ENCODE assay signal across 15 cellular contexts in the genomic region with DNA sequence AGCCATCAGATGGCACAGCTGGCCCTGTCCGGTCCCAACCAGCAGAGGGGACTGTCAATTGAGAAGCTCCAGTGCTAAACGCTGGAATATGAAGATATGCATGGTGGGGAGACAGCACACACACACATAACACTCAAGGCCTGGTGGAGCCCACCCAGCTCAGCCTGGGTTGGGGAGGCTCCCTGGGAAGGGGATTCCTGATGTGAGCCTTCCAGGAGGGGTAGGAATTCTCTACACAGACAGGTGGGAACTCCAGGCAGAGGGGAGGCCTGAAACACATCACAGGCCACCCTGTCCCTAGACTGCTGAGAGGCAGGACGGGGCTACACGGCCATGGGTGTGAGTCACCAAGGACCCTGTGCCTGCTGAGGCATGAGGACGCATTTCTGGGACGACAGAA. TPM values are rescaled to one million over a fixed set of nuclear protein-coding genes. Genes with fewer than 3 reads are reported as not detected.
DNase-seq lines count a peak whose midpoint lies in the region; ATAC-seq and TF ChIP-seq lines count a peak whose summit lies in the region.
"Had no signal": no experiment of that assay in that cellular context is flagged by ENCODE, and none has a peak within 500 bp of the region (broad histone marks: within the 10 kb centered on the region; RNA-seq: fewer than 3 reads in every experiment).

No MANE protein-coding gene starts in this region.

- H3K27me3 ChIP-seq in H9 (ENCODE audit: insufficient read depth, low read length), result no peaks in the 10 kb centered on the region
- no peaks in the 10 kb centered on the region for H3K27me3 ChIP-seq in WERI-Rb-1 (ENCODE audit: insufficient read depth, low read depth, severe bottlenecking)
- H3K27me3 ChIP-seq: BLaER1 had no signal

- H3K14ac ChIP-seq in H9 (ENCODE audit: insufficient read depth, low read length), result peak overlapping the region; percentile 75; the same call in 1 of the 2 replicates

- no peaks in the 10 kb centered on the region for H3K4me1 ChIP-seq in H9 (ENCODE audit: insufficient read depth, low read length)
- H3K4me1 ChIP-seq: BLaER1, Caco-2 had no signal

- no peaks in the 10 kb centered on the region for H3K79me2 ChIP-seq in H9 (ENCODE audit: insufficient read depth, low read length)

- H3K27me3 Mint-ChIP-seq in activated CD8-positive, alpha-beta memory T cell treated with anti-CD3 and anti-CD28 coated beads, Interleukin-2, amount 10 ng/mL, durations not matched to agents 7 days and 5 days, result peaks cover 5% of the 10 kb centered on the region
- H3K27me3 Mint-ChIP-seq in H9 (ENCODE audit: low read depth), result peaks cover 15% of the 10 kb centered on the region
- H3K27me3 Mint-ChIP-seq in central memory CD8-positive, alpha-beta T cell, result no peaks in the 10 kb centered on the region
- H3K27me3 Mint-ChIP-seq in osteocyte (ENCODE audit: unreplicated experiment), result peaks cover 71% of the 10 kb centered on the region

- H3K9ac ChIP-seq in H9 (ENCODE audit: extremely low read depth, insufficient read length, low read length), result no peak overlapping the region
- H3K9ac ChIP-seq: BLaER1 had no signal

- TF ChIP-seq CTCF in H9 (conservative IDR thresholded peaks at IDR 0.05), result no peak
- TF ChIP-seq CTCF in osteocyte (IDR thresholded peaks at IDR 0.05), result no peak
- no peak for TF ChIP-seq CTCF in WERI-Rb-1 (IDR thresholded peaks at IDR 0.05; ENCODE audit: low read depth, low read length)
- TF ChIP-seq CTCF in omental fat pad (IDR thresholded peaks at IDR 0.05), result no peak

- H3K4me3 ChIP-seq in WERI-Rb-1 (ENCODE audit: low read depth, low read length), result no peak overlapping the region
- H3K4me3 ChIP-seq: BLaER1 had no signal

- no peak overlapping the region for H2AK5ac ChIP-seq in H9 (ENCODE audit: insufficient read length, low read length)

- WGBS in H9 (ENCODE audit: extremely low coverage, insufficient read length, low lambda C conversion rate), result no CpG with 5 or more reads among the region's 6 CpGs

- ATAC-seq in activated CD8-positive, alpha-beta memory T cell treated with anti-CD3 and anti-CD28 coated beads, Interleukin-2, amount 10 ng/mL, durations not matched to agents 7 days and 5 days, result no peak
- no peak for ATAC-seq in central memory CD8-positive, alpha-beta T cell (replicated peaks; ENCODE audit: extremely low read depth, poor library complexity, severe bottlenecking)
- no peak for ATAC-seq in omental fat pad (ENCODE audit: low FRiP score)

- no peak overlapping the region for H3K23ac ChIP-seq in H9 (ENCODE audit: insufficient read length, low read depth, low read length)

- H2BK20ac ChIP-seq in H9 (ENCODE audit: low read depth, low read length, poor library complexity, severe bottlenecking), result no peak overlapping the region

- no peaks in the 10 kb centered on the region for H3K4me1 Mint-ChIP-seq in activated CD8-positive, alpha-beta memory T cell treated with anti-CD3 and anti-CD28 coated beads, Interleukin-2, amount 10 ng/mL, durations not matched to agents 7 days and 5 days
- no peaks in the 10 kb centered on the region for H3K4me1 Mint-ChIP-seq in H9
- no peaks in the 10 kb centered on the region for H3K4me1 Mint-ChIP-seq in central memory CD8-positive, alpha-beta T cell
- H3K4me1 Mint-ChIP-seq in osteocyte (ENCODE audit: unreplicated experiment), result no peaks in the 10 kb centered on the region

- no peak overlapping the region for H3K56ac ChIP-seq in H9 (ENCODE audit: insufficient read length, low read depth, low read length)

- H4K5ac ChIP-seq in H9 (ENCODE audit: insufficient read length, low read depth, low read length), result no peak overlapping the region

- no peaks in the 10 kb centered on the region for H3K36me3 Mint-ChIP-seq in activated CD8-positive, alpha-beta memory T cell treated with anti-CD3 and anti-CD28 coated beads, Interleukin-2, amount 10 ng/mL, durations not matched to agents 7 days and 5 days
- H3K36me3 Mint-ChIP-seq in H9 (ENCODE audit: insufficient read depth in 1 of 3, low read depth in 3 of 3) (no peaks in the 10 kb centered on the region), osteocyte (ENCODE audit: unreplicated experiment) (no peaks in the 10 kb centered on the region)
- no peaks in the 10 kb centered on the region for H3K36me3 Mint-ChIP-seq in central memory CD8-positive, alpha-beta T cell (ENCODE audit: insufficient read depth)
- H3K36me3 Mint-ChIP-seq: CD8-positive, alpha-beta memory T cell had no signal

- CTCF ChIA-PET in activated CD8-positive, alpha-beta memory T cell treated with anti-CD3 and anti-CD28 coated beads, Interleukin-2, amount 10 ng/mL, durations not matched to agents 7 days and 5 days (lab: Charles Lee), result no interaction called here

- no peaks in the 10 kb centered on the region for H3K36me3 ChIP-seq in WERI-Rb-1
- H3K36me3 ChIP-seq: BLaER1 had no signal

- H3K9me3 Mint-ChIP-seq in activated CD8-positive, alpha-beta memory T cell treated with anti-CD3 and anti-CD28 coated beads, Interleukin-2, amount 10 ng/mL, durations not matched to agents 7 days and 5 days (ENCODE audit: low read depth), result no peaks in the 10 kb centered on the region
- H3K9me3 Mint-ChIP-seq in H9, result peaks cover 0 to 5% of the 10 kb centered on the region in 2 experiments; a peak in 1 of 5 replicates
- no peaks in the 10 kb centered on the region for H3K9me3 Mint-ChIP-seq in central memory CD8-positive, alpha-beta T cell
- no peaks in the 10 kb centered on the region for H3K9me3 Mint-ChIP-seq in osteocyte (ENCODE audit: unreplicated experiment)
- H3K9me3 Mint-ChIP-seq: CD8-positive, alpha-beta memory T cell had no signal

- no peak overlapping the region for H2AFZ ChIP-seq in H9 (ENCODE audit: low read length)

- H4K8ac ChIP-seq in H9 (replicated peaks; ENCODE audit: insufficient read length, low read depth, low read length), result no peak overlapping the region

- peak overlapping the region; percentile 27 for H3K18ac ChIP-seq in H9 (ENCODE audit: insufficient read length, low read depth, low read length)

- no peak overlapping the region for H3T11ph ChIP-seq in H9 (ENCODE audit: low read length)

- H3K27ac ChIP-seq in H9 (ENCODE audit: insufficient read length, low read depth, low read length), result no peak overlapping the region
- H3K27ac ChIP-seq in WERI-Rb-1, result no peak overlapping the region
- H3K27ac ChIP-seq: BLaER1 had no signal

- H3K4ac ChIP-seq in H9 (ENCODE audit: low read depth, low read length), result no peak overlapping the region

- no peak overlapping the region for H2BK12ac ChIP-seq in H9 (ENCODE audit: insufficient read length, low read depth, low read length)

- peaks cover 3% of the 10 kb centered on the region for H3K23me2 ChIP-seq in H9 (ENCODE audit: insufficient read length, low read depth, low read length, poor library complexity, severe bottlenecking)

- H2BK120ac ChIP-seq in H9 (ENCODE audit: low read depth, low read length, poor library complexity, severe bottlenecking), result no peak overlapping the region

- H2BK5ac ChIP-seq in H9 (ENCODE audit: insufficient read length, low read length), result no peak overlapping the region

- H4K91ac ChIP-seq in H9 (ENCODE audit: insufficient read length, low read depth, low read length), result no peak overlapping the region

- DNase-seq in activated CD8-positive, alpha-beta memory T cell treated with anti-CD3 and anti-CD28 coated beads, Interleukin-2, amount 10 ng/mL, durations not matched to agents 7 days and 5 days, result peak; percentile 29
- DNase-seq in activated CD8-positive, alpha-beta memory T cell treated with anti-CD3 and anti-CD28 coated beads, Interleukin-2, amount 50 U/mL, for 4 hours, result no peak
- DNase-seq in H9 (no peak), osteocyte (ENCODE audit: extremely low spot score, unreplicated experiment) (peak; percentile 63), kidney glomerular epithelial cell (lab: John Stamatoyannopoulos, UW) (no peak), WERI-Rb-1 (no peak), omental fat pad (ENCODE audit: low spot score) (no peak)
- DNase-seq in central memory CD8-positive, alpha-beta T cell (ENCODE audit: low spot score in 2 of 2), result no peak
- DNase-seq: 8988T; AML-193; CD8-positive, alpha-beta memory T cell; DND-41; GDM1 had no signal

- no peak overlapping the region for H3K4me3 Mint-ChIP-seq in activated CD8-positive, alpha-beta memory T cell treated with anti-CD3 and anti-CD28 coated beads, Interleukin-2, amount 10 ng/mL, durations not matched to agents 7 days and 5 days
- H3K4me3 Mint-ChIP-seq in H9, result no peak overlapping the region
- H3K4me3 Mint-ChIP-seq in central memory CD8-positive, alpha-beta T cell, result no peak overlapping the region
- H3K4me3 Mint-ChIP-seq in osteocyte (ENCODE audit: unreplicated experiment), result no peak overlapping the region
- H3K4me3 Mint-ChIP-seq: CD8-positive, alpha-beta memory T cell had no signal

- H3K4me2 ChIP-seq in H9 (ENCODE audit: insufficient read depth, insufficient read length, low read length), result no peak overlapping the region
- H3K4me2 ChIP-seq: BLaER1 had no signal

- H3K79me1 ChIP-seq in H9 (ENCODE audit: insufficient read depth, low read depth, low read length, poor library complexity, severe bottlenecking), result no peaks in the 10 kb centered on the region

- H2BK15ac ChIP-seq in H9 (ENCODE audit: low read depth, low read length), result no peak overlapping the region

- H3K9me3 ChIP-seq in H9 (ENCODE audit: control insufficient read depth, low read depth, low read length) (no peaks in the 10 kb centered on the region), WERI-Rb-1 (ENCODE audit: severe bottlenecking) (no peaks in the 10 kb centered on the region)
- H3K9me3 ChIP-seq: BLaER1, Caco-2 had no signal

- no peaks in the 10 kb centered on the region for H4K20me1 ChIP-seq in H9 (ENCODE audit: control insufficient read depth, insufficient read depth, insufficient read length)
- H4K20me1 ChIP-seq: BLaER1 had no signal

- no peak overlapping the region for H3K27ac Mint-ChIP-seq in activated CD8-positive, alpha-beta memory T cell treated with anti-CD3 and anti-CD28 coated beads, Interleukin-2, amount 10 ng/mL, durations not matched to agents 7 days and 5 days
- H3K27ac Mint-ChIP-seq in H9, result no peak overlapping the region; a peak in 1 of 7 replicates
- peak overlapping the region; percentile 4 for H3K27ac Mint-ChIP-seq in central memory CD8-positive, alpha-beta T cell (ENCODE audit: low read depth)
- H3K27ac Mint-ChIP-seq in osteocyte (ENCODE audit: unreplicated experiment), result no peak overlapping the region

RNA-seq across cellular contexts. Expression of a gene that starts 49.4 kb away (rescaled TPM):
- under 1 TPM; 0.05 to 0.06 TPM for total RNA-seq in activated CD8-positive, alpha-beta memory T cell treated with anti-CD3 and anti-CD28 coated beads, Interleukin-2, amount 10 ng/mL, durations not matched to agents 7 days and 5 days
- total RNA-seq in H9 (2021) (0.46 TPM in 2 replicates), osteocyte (79.4 and 84.4 TPM in 2 replicates), omental fat pad (10 to 100 TPM in 2 of 4 donors, 1 to 10 TPM in 2; 6.5 to 16.6 (median 8.6) TPM)

Comparison
In these comparisons a context has a peak if more than half of its experiments do, and no peak if none do; other contexts are left out.
1. DNase-seq: peak in activated CD8-positive, alpha-beta memory T cell treated with anti-CD3 and anti-CD28 coated beads, Interleukin-2, amount 10 ng/mL, durations not matched to agents 7 days and 5 days (single experiment) and osteocyte (single experiment); none in activated CD8-positive, alpha-beta memory T cell treated with anti-CD3 and anti-CD28 coated beads, Interleukin-2, amount 50 U/mL, for 4 hours (single experiment), H9 (single experiment), central memory CD8-positive, alpha-beta T cell (0 of 2), kidney glomerular epithelial cell (single experiment), WERI-Rb-1 (single experiment) and omental fat pad (single experiment).